8 cellular contexts compared by ENCODE assay signal in genomic region chr1:173476664-173477285, GRCh38. TPM values are rescaled to one million over a fixed set of nuclear protein-coding genes. Genes with fewer than 3 reads are reported as not detected.
DNase-seq lines count a peak whose midpoint lies in the region; ATAC-seq, FAIRE-seq and TF ChIP-seq lines count a peak whose summit lies in the region.

No MANE protein-coding gene starts in this region.

- CTCF ChIA-PET in BJ (lab: Yijun Ruan, JAX): interaction anchor here (0.6 to 2.4 kb wide), 3 partner anchors 46 to 538 kb away, joined by 4 to 12 read pairs (median 9); no protein-coding TSS in a partner anchor

- POLR2A ChIA-PET in BJ (lab: Charles Lee): interaction anchor here (0.5 to 0.7 kb wide), 2 partner anchors 38 to 368 kb away, joined by 3 read pairs; no protein-coding TSS in a partner anchor

- peak; percentile 96 for ATAC-seq in HG03439 (IDR thresholded peaks at IDR 0.05; ENCODE audit: unreplicated experiment)
- ATAC-seq in left colon: peak; percentile 79

- intact Hi-C loops in left colon (cut with DNase I, micrococcal nuclease): loop anchor here in 1 of 2 donors (5.0 kb wide), 1 partner anchor 44 kb away; no protein-coding TSS in a partner anchor

- H3K4me3 ChIP-seq in BJ (ENCODE audit: low read depth, low read length) (peak overlapping the region; percentile 82), choroid plexus epithelial cell (ENCODE audit: low read depth, low read length) (peak overlapping the region; percentile 87)

- DNase-seq in BJ (ENCODE audit: low read depth) (no peak), GM19239 (ENCODE audit: insufficient read length, low spot score) (peak; percentile 86), NCI-H510A (lab: John Stamatoyannopoulos, UW) (peak; percentile 94), choroid plexus epithelial cell (ENCODE audit: low read depth) (peak; percentile 85), left colon (peak; percentile 93 to 95)
- peak; percentile 32 to 75 for DNase-seq in activated CD4-positive, alpha-beta T cell treated with anti-CD3 and anti-CD28 coated beads for 24 hours (ENCODE audit: low read depth in 2 of 2)
- peak; percentile 82 for DNase-seq in stimulated activated CD4-positive, alpha-beta T cell treated with anti-CD3 and anti-CD28 coated beads, Interleukin-1b, Interleukin-23, amount 100 ng/mL, for 48 hours

- H3K27me3 ChIP-seq in BJ (ENCODE audit: control insufficient read depth, insufficient read depth, low read length): no peaks in the 10 kb centered on the region

- H3K36me3 ChIP-seq in BJ (ENCODE audit: control insufficient read depth, insufficient read depth, low read length): peaks cover 5% of the 10 kb centered on the region

- no peak for FAIRE-seq in GM19239 (lab: Jason Lieb, UNC)

- TF ChIP-seq CTCF in BJ (IDR thresholded peaks at IDR 0.05; ENCODE audit: insufficient read depth, low read depth, low read length): no peak
- TF ChIP-seq CTCF in choroid plexus epithelial cell (conservative IDR thresholded peaks at IDR 0.05; ENCODE audit: low read depth, low read length): no peak

RNA-seq across cellular contexts. Expression of gene PRDX6, which starts 0.4 kb away (rescaled TPM):
- 885 and 1,282 TPM in 2 replicates for polyA plus RNA-seq in BJ (2011; rRNA removed)
- 887 and 1,459 TPM in 2 replicates for polyA minus RNA-seq in BJ (2011; rRNA and poly(A)+ RNA removed)
- total RNA-seq in left colon: 100 to 1,000 TPM; 680 to 788 TPM
